1 cellular context compared by ENCODE assay signal in genomic region chr11:68840661-68841653, GRCh38.
TF ChIP-seq lines count a peak whose summit lies in the region.

No MANE protein-coding gene starts in this region.

TF ChIP-seq in HepG2, 621 proteins besides CTCF, POLR2A, EP300 and RAD21 (continued from another document and continues in another):
- peak; percentile 63 for TF ChIP-seq ARID5B (CRISPR knock-in tag; IDR thresholded peaks at IDR 0.05)
- TF ChIP-seq NFIB (CRISPR knock-in tag; IDR thresholded peaks at IDR 0.05; ENCODE audit: borderline replicate concordance) = no peak
- peak; percentile 80; the same call in 1 of the 2 replicates for TF ChIP-seq KDM5B (CRISPR knock-in tag; IDR thresholded peaks at IDR 0.05; ENCODE audit: borderline replicate concordance)
- TF ChIP-seq ARHGAP35 (CRISPR knock-in tag; IDR thresholded peaks at IDR 0.05; ENCODE audit: borderline replicate concordance) = peak; percentile 46; the same call in 1 of the 2 replicates
- TF ChIP-seq, protein P1, sequence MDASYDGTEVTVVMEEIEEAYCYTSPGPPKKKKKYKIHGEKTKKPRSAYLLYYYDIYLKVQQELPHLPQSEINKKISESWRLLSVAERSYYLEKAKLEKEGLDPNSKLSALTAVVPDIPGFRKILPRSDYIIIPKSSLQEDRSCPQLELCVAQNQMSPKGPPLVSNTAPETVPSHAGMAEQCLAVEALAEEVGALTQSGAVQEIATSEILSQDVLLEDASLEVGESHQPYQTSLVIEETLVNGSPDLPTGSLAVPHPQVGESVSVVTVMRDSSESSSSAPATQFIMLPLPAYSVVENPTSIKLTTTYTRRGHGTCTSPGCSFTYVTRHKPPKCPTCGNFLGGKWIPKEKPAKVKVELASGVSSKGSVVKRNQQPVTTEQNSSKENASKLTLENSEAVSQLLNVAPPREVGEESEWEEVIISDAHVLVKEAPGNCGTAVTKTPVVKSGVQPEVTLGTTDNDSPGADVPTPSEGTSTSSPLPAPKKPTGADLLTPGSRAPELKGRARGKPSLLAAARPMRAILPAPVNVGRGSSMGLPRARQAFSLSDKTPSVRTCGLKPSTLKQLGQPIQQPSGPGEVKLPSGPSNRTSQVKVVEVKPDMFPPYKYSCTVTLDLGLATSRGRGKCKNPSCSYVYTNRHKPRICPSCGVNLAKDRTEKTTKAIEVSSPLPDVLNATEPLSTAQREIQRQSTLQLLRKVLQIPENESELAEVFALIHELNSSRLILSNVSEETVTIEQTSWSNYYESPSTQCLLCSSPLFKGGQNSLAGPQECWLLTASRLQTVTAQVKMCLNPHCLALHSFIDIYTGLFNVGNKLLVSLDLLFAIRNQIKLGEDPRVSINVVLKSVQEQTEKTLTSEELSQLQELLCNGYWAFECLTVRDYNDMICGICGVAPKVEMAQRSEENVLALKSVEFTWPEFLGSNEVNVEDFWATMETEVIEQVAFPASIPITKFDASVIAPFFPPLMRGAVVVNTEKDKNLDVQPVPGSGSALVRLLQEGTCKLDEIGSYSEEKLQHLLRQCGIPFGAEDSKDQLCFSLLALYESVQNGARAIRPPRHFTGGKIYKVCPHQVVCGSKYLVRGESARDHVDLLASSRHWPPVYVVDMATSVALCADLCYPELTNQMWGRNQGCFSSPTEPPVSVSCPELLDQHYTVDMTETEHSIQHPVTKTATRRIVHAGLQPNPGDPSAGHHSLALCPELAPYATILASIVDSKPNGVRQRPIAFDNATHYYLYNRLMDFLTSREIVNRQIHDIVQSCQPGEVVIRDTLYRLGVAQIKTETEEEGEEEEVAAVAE (CRISPR knock-in tag; IDR thresholded peaks at IDR 0.05; ENCODE audit: borderline replicate concordance) = no peak
- no peak for TF ChIP-seq NR2F1 (CRISPR knock-in tag; IDR thresholded peaks at IDR 0.05)
- no peak for TF ChIP-seq ZNF20 (CRISPR knock-in tag; IDR thresholded peaks at IDR 0.05)
- TF ChIP-seq MAFG (CRISPR knock-in tag; IDR thresholded peaks at IDR 0.05) = 0 out of 2 replicates have a peak, but pooled peaks have one; percentile 55
- TF ChIP-seq ZNF350 (CRISPR knock-in tag; IDR thresholded peaks at IDR 0.05; ENCODE audit: borderline replicate concordance, low read depth) = no peak
- TF ChIP-seq LRRFIP1 (CRISPR knock-in tag; conservative IDR thresholded peaks at IDR 0.05) = no peak
- TF ChIP-seq ZFP82 (CRISPR knock-in tag; IDR thresholded peaks at IDR 0.05; ENCODE audit: borderline replicate concordance) = no peak
- no peak for TF ChIP-seq ZNF329 (CRISPR knock-in tag; IDR thresholded peaks at IDR 0.05; ENCODE audit: low read depth)
- no peak for TF ChIP-seq ZNF331 (CRISPR knock-in tag; IDR thresholded peaks at IDR 0.05)
- no peak for TF ChIP-seq ZNF652 (CRISPR knock-in tag; IDR thresholded peaks at IDR 0.05; ENCODE audit: borderline replicate concordance, low read depth)
- no peak for TF ChIP-seq NR2F2 (IDR thresholded peaks at IDR 0.05; ENCODE audit: borderline replicate concordance, low read depth)
- no peak for TF ChIP-seq ZNF616 (CRISPR knock-in tag; IDR thresholded peaks at IDR 0.05; ENCODE audit: low read depth)
- no peak for TF ChIP-seq LBX2 (CRISPR knock-in tag; IDR thresholded peaks at IDR 0.05; ENCODE audit: borderline replicate concordance)
- TF ChIP-seq KLF16 (CRISPR knock-in tag; IDR thresholded peaks at IDR 0.05) = no peak
- TF ChIP-seq E2F1 (CRISPR knock-in tag; IDR thresholded peaks at IDR 0.05) = no peak
- no peak for TF ChIP-seq MEF2D (CRISPR knock-in tag; IDR thresholded peaks at IDR 0.05)
- no peak; the same call in 2 of the 3 replicates for TF ChIP-seq MXI1 (IDR thresholded peaks at IDR 0.05; ENCODE audit: borderline replicate concordance, low read depth, low read length)
- no peak for TF ChIP-seq SSRP1 (CRISPR knock-in tag; IDR thresholded peaks at IDR 0.05)
- TF ChIP-seq, protein P2, sequence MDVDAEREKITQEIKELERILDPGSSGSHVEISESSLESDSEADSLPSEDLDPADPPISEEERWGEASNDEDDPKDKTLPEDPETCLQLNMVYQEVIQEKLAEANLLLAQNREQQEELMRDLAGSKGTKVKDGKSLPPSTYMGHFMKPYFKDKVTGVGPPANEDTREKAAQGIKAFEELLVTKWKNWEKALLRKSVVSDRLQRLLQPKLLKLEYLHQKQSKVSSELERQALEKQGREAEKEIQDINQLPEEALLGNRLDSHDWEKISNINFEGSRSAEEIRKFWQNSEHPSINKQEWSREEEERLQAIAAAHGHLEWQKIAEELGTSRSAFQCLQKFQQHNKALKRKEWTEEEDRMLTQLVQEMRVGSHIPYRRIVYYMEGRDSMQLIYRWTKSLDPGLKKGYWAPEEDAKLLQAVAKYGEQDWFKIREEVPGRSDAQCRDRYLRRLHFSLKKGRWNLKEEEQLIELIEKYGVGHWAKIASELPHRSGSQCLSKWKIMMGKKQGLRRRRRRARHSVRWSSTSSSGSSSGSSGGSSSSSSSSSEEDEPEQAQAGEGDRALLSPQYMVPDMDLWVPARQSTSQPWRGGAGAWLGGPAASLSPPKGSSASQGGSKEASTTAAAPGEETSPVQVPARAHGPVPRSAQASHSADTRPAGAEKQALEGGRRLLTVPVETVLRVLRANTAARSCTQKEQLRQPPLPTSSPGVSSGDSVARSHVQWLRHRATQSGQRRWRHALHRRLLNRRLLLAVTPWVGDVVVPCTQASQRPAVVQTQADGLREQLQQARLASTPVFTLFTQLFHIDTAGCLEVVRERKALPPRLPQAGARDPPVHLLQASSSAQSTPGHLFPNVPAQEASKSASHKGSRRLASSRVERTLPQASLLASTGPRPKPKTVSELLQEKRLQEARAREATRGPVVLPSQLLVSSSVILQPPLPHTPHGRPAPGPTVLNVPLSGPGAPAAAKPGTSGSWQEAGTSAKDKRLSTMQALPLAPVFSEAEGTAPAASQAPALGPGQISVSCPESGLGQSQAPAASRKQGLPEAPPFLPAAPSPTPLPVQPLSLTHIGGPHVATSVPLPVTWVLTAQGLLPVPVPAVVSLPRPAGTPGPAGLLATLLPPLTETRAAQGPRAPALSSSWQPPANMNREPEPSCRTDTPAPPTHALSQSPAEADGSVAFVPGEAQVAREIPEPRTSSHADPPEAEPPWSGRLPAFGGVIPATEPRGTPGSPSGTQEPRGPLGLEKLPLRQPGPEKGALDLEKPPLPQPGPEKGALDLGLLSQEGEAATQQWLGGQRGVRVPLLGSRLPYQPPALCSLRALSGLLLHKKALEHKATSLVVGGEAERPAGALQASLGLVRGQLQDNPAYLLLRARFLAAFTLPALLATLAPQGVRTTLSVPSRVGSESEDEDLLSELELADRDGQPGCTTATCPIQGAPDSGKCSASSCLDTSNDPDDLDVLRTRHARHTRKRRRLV (CRISPR knock-in tag; IDR thresholded peaks at IDR 0.05) = no peak
- no peak for TF ChIP-seq SAFB2 (CRISPR knock-in tag; IDR thresholded peaks at IDR 0.05; ENCODE audit: borderline replicate concordance, low read depth)
- no peak for TF ChIP-seq ZNF850 (CRISPR knock-in tag; conservative IDR thresholded peaks at IDR 0.05)
- TF ChIP-seq NONO (IDR thresholded peaks at IDR 0.05) = no peak
- no peak for TF ChIP-seq NONO (CRISPR knock-in tag; conservative IDR thresholded peaks at IDR 0.05)
- no peak for TF ChIP-seq ZNF580 (CRISPR knock-in tag; IDR thresholded peaks at IDR 0.05; ENCODE audit: borderline replicate concordance, low read depth)
- no peak for TF ChIP-seq AHR (CRISPR knock-in tag; IDR thresholded peaks at IDR 0.05)
- no peak for TF ChIP-seq MBD4 (IDR thresholded peaks at IDR 0.05; ENCODE audit: borderline replicate concordance, low read length)
- TF ChIP-seq ZNF10 (CRISPR knock-in tag; IDR thresholded peaks at IDR 0.05; ENCODE audit: borderline replicate concordance, low read depth) = no peak
- no peak; the same call in 1 of the 2 replicates for TF ChIP-seq MYC (CRISPR knock-in tag; IDR thresholded peaks at IDR 0.05; ENCODE audit: borderline replicate concordance)
- TF ChIP-seq HNRNPLL (IDR thresholded peaks at IDR 0.05; ENCODE audit: low read depth, low read length, poor library complexity, severe bottlenecking) = peak; percentile 66
- no peak for TF ChIP-seq NFE2L2 (IDR thresholded peaks at IDR 0.05; ENCODE audit: low read length)
- TF ChIP-seq ZNF710 (CRISPR knock-in tag; IDR thresholded peaks at IDR 0.05; ENCODE audit: borderline replicate concordance) = peak; percentile 21; the same call in 1 of the 2 replicates
- no peak for TF ChIP-seq RFXANK (CRISPR knock-in tag; IDR thresholded peaks at IDR 0.05)
- TF ChIP-seq ZNF543 (CRISPR knock-in tag; IDR thresholded peaks at IDR 0.05) = no peak
- TF ChIP-seq, protein P3, sequence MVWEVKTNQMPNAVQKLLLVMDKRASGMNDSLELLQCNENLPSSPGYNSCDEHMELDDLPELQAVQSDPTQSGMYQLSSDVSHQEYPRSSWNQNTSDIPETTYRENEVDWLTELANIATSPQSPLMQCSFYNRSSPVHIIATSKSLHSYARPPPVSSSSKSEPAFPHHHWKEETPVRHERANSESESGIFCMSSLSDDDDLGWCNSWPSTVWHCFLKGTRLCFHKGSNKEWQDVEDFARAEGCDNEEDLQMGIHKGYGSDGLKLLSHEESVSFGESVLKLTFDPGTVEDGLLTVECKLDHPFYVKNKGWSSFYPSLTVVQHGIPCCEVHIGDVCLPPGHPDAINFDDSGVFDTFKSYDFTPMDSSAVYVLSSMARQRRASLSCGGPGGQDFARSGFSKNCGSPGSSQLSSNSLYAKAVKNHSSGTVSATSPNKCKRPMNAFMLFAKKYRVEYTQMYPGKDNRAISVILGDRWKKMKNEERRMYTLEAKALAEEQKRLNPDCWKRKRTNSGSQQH (CRISPR knock-in tag; IDR thresholded peaks at IDR 0.05; ENCODE audit: low read depth) = no peak
